Comparison of ENCODE assay signal across 8 cellular contexts in genomic region chr7:153381275-153382119, GRCh38.
DNase-seq lines count a peak whose midpoint lies in the region; ATAC-seq, FAIRE-seq and TF ChIP-seq lines count a peak whose summit lies in the region.

No MANE protein-coding gene starts in this region.

- H3K36me3 ChIP-seq in ES-I3 (ENCODE audit: insufficient read depth, low read length) = no peaks in the 10 kb centered on the region
- no peaks in the 10 kb centered on the region for H3K36me3 ChIP-seq in bronchial epithelial cell (ENCODE audit: control insufficient read depth, insufficient read depth, low read length)
- H3K36me3 ChIP-seq in mesenchymal stem cell (ENCODE audit: control insufficient read depth in 1 of 2, insufficient read depth in 2 of 2, low read depth in 1 of 2, low read length in 2 of 2) = no peaks in the 10 kb centered on the region

- no peak for FAIRE-seq in bronchial epithelial cell (lab: Jason Lieb, UNC)

- H3K14ac ChIP-seq in mesenchymal stem cell (ENCODE audit: low read length in 2 of 2) = no peak overlapping the region

- H3K4me3 ChIP-seq in bronchial epithelial cell (ENCODE audit: low read depth, low read length) (no peak overlapping the region), mesenchymal stem cell (ENCODE audit: insufficient read depth in 1 of 2, low read depth in 1 of 2, low read length in 2 of 2) (no peak overlapping the region)

- H3K27me3 ChIP-seq in bronchial epithelial cell (ENCODE audit: control insufficient read depth, insufficient read depth, low read length) = no peaks in the 10 kb centered on the region
- H3K27me3 ChIP-seq in mesenchymal stem cell (ENCODE audit: control insufficient read depth in 1 of 2, insufficient read depth in 1 of 2, low read length in 2 of 2) = no peaks in the 10 kb centered on the region

- ATAC-seq in GM21390 (IDR thresholded peaks at IDR 0.05; ENCODE audit: unreplicated experiment) (peak; percentile 94), HG03439 (IDR thresholded peaks at IDR 0.05; ENCODE audit: unreplicated experiment) (no peak), HG03039 (IDR thresholded peaks at IDR 0.05; ENCODE audit: unreplicated experiment) (no peak), GM19035 (IDR thresholded peaks at IDR 0.05; ENCODE audit: unreplicated experiment) (no peak)

- no peak overlapping the region for H2BK120ac ChIP-seq in mesenchymal stem cell (ENCODE audit: low read depth, low read length)

- H3K79me1 ChIP-seq in mesenchymal stem cell (replicated peaks; ENCODE audit: low read length, poor library complexity, severe bottlenecking) = no peaks in the 10 kb centered on the region

- H3K18ac ChIP-seq in mesenchymal stem cell (ENCODE audit: low read depth in 1 of 2, low read length in 2 of 2) = no peak overlapping the region

- H3K4me1 ChIP-seq in ES-I3 (ENCODE audit: insufficient read depth, low read length) = no peaks in the 10 kb centered on the region
- no peaks in the 10 kb centered on the region for H3K4me1 ChIP-seq in mesenchymal stem cell (ENCODE audit: control insufficient read depth, insufficient read depth, low read depth, low read length)

- no peak overlapping the region for H2BK12ac ChIP-seq in mesenchymal stem cell (ENCODE audit: low read length in 2 of 2)

- no peak overlapping the region for H3K4ac ChIP-seq in mesenchymal stem cell (ENCODE audit: low read depth in 1 of 2, low read length in 2 of 2)

- no peak overlapping the region for H2BK5ac ChIP-seq in mesenchymal stem cell (ENCODE audit: low read depth, low read length, poor library complexity, severe bottlenecking)

- no peaks in the 10 kb centered on the region for H3K9me3 ChIP-seq in ES-I3 (ENCODE audit: control insufficient read depth, insufficient read depth, low read length)
- no peaks in the 10 kb centered on the region for H3K9me3 ChIP-seq in mesenchymal stem cell (ENCODE audit: control insufficient read depth, low read length)

- H4K8ac ChIP-seq in mesenchymal stem cell (ENCODE audit: low read length) = no peak overlapping the region

- no peak overlapping the region for H4K91ac ChIP-seq in mesenchymal stem cell (ENCODE audit: low read length)

- peak overlapping the region; percentile 56; the same call in 1 of the 2 replicates for H3K9ac ChIP-seq in ES-I3 (ENCODE audit: low read depth, low read length)
- H3K9ac ChIP-seq in mesenchymal stem cell (ENCODE audit: low read length) = peak overlapping the region; percentile 32

- 31% methylated on average over 13 of the region's 15 CpGs for WGBS in mesenchymal stem cell

- no peak overlapping the region for H2AFZ ChIP-seq in mesenchymal stem cell (ENCODE audit: low read depth, low read length)

- H2AK5ac ChIP-seq in mesenchymal stem cell (ENCODE audit: low read length, severe bottlenecking) = no peak overlapping the region

- H3K23ac ChIP-seq in mesenchymal stem cell (ENCODE audit: low read length in 2 of 2) = no peak overlapping the region

- no peak overlapping the region for H2BK15ac ChIP-seq in mesenchymal stem cell (ENCODE audit: low read depth, poor library complexity, severe bottlenecking)

- DNase-seq in NCI-H146 (lab: John Stamatoyannopoulos, UW) (peak; percentile 81), bronchial epithelial cell (ENCODE audit: low read depth) (no peak), mesenchymal stem cell (no peak)

- no peak overlapping the region for H3K27ac ChIP-seq in mesenchymal stem cell (ENCODE audit: low read length, poor library complexity, severe bottlenecking)

- no peak overlapping the region for H3K4me2 ChIP-seq in mesenchymal stem cell (ENCODE audit: low read length, poor library complexity, severe bottlenecking)

- peak; percentile 15 for TF ChIP-seq CTCF in bronchial epithelial cell (IDR thresholded peaks at IDR 0.05; ENCODE audit: insufficient read depth, low read length, severe bottlenecking)
